12 cellular contexts compared by ENCODE assay signal in genomic region chr17:69492410-69493071, GRCh38.
A peak's percentile ranks its signal among the peaks of the same experiment; 100 is the strongest.
DNase-seq lines count a peak whose midpoint lies in the region; ATAC-seq and TF ChIP-seq lines count a peak whose summit lies in the region.
"Had no signal": no experiment of that assay in that cellular context is flagged by ENCODE, and none has a peak within 500 bp of the region (broad histone marks: within the 10 kb centered on the region; RNA-seq: fewer than 3 reads in every experiment).

No MANE protein-coding gene starts in this region.

- no peaks in the 10 kb centered on the region for H4K20me1 ChIP-seq in HCT116 (ENCODE audit: insufficient read depth)

- no peaks in the 10 kb centered on the region for H3K27me3 ChIP-seq in HCT116 (ENCODE audit: insufficient read depth, low read length)
- H3K27me3 ChIP-seq in skeletal muscle satellite cell (ENCODE audit: control insufficient read depth, insufficient read depth, low read length) = no peaks in the 10 kb centered on the region
- no peaks in the 10 kb centered on the region for H3K27me3 ChIP-seq in prostate gland (replicated peaks; ENCODE audit: insufficient read depth)

- TF ChIP-seq CTCF in HCT116 (IDR thresholded peaks at IDR 0.05 in 2 of 3, conservative IDR thresholded peaks at IDR 0.05 in 1 of 3; ENCODE audit: borderline replicate concordance in 1 of 3, insufficient read depth in 1 of 3, low read depth in 2 of 3, low read length in 2 of 3) = no peak
- TF ChIP-seq CTCF in prostate gland (IDR thresholded peaks at IDR 0.05) = no peak

- H3K9ac ChIP-seq in HCT116 (ENCODE audit: low read length) (no peak overlapping the region), skeletal muscle satellite cell (ENCODE audit: low read depth, low read length) (no peak overlapping the region)

- CTCF ChIA-PET in HCT116 (lab: Charles Lee) = no interaction called here

- intact Hi-C loops in HCT116 (cut with micrococcal nuclease) = no loop called here
- intact Hi-C loops in prostate gland (cut with DNase I) = no loop called here

- TF ChIP-seq RAD21 in HCT116 (IDR thresholded peaks at IDR 0.05; ENCODE audit: low read depth) = no peak

- H3K36me3 ChIP-seq in HCT116 (ENCODE audit: control insufficient read depth in 1 of 2, insufficient read depth in 2 of 2, low read length in 2 of 2) (no peaks in the 10 kb centered on the region), skeletal muscle satellite cell (ENCODE audit: insufficient read depth, low read length) (no peaks in the 10 kb centered on the region), prostate gland (no peaks in the 10 kb centered on the region)

- RAD21 ChIA-PET in HCT116 (lab: Charles Lee; ENCODE audit: low non-redundant PET in 1 of 2, low total read pairs in 2 of 2, uncharacterized antibody in 2 of 2, unreplicated experiment in 2 of 2) = no interaction called here

- 57% methylated on average over 3 of the region's 3 CpGs for WGBS in prostate gland

- peak; percentile 28 for DNase-seq in HCT116 (ENCODE audit: low read depth, low spot score)
- peak; percentile 40 for DNase-seq in SW480 (ENCODE audit: low spot score)
- peak; percentile 65 for DNase-seq in fibroblast of the conjunctiva (ENCODE audit: low read depth)
- no peak for DNase-seq in prostate gland (ENCODE audit: low spot score)
- DNase-seq: KG1; NCI-H510A; stimulated activated CD4-positive, alpha-beta T cell treated with anti-CD3 and anti-CD28 coated beads, Interleukin-1b, Interleukin-23, amount 100 ng/mL, for 48 hours; substantia nigra had no signal

- POLR2A ChIA-PET in HCT116 (lab: Charles Lee) = no interaction called here

- ATAC-seq in HCT116 (peak; percentile 97), HG02938 (IDR thresholded peaks at IDR 0.05; ENCODE audit: unreplicated experiment) (no peak), HG03139 (IDR thresholded peaks at IDR 0.05; ENCODE audit: unreplicated experiment) (no peak), GM21576 (IDR thresholded peaks at IDR 0.05; ENCODE audit: unreplicated experiment) (no peak)

- H3K4me1 ChIP-seq in HCT116 (ENCODE audit: control insufficient read depth in 1 of 2, insufficient read depth in 2 of 2, low read length in 2 of 2) (peaks cover 5 to 10% of the 10 kb centered on the region in 2 experiments; a peak in 3 of 4 replicates), skeletal muscle satellite cell (ENCODE audit: control insufficient read depth, insufficient read depth, low read length) (peaks cover 10% of the 10 kb centered on the region), prostate gland (replicated peaks) (no peaks in the 10 kb centered on the region)

- no peaks in the 10 kb centered on the region for H3K79me2 ChIP-seq in HCT116 (ENCODE audit: insufficient read depth, low read length)

- BruUV-seq in HCT116 (replicated peaks; lab: Mats Ljungman, UMichigan) = no TSS peak

- H2AFZ ChIP-seq in HCT116 (ENCODE audit: low read depth, low read length, poor library complexity, severe bottlenecking) = peak overlapping the region; percentile 50

- no peak overlapping the region for H3K27ac ChIP-seq in HCT116 (ENCODE audit: low read depth, low read length)
- H3K27ac ChIP-seq in prostate gland = no peak overlapping the region

- H3K9me3 ChIP-seq in HCT116 (ENCODE audit: control insufficient read depth in 1 of 2, insufficient read depth in 1 of 2, low read depth in 1 of 2, low read length in 2 of 2) (no peaks in the 10 kb centered on the region), skeletal muscle satellite cell (replicated peaks; ENCODE audit: low read length) (no peaks in the 10 kb centered on the region), prostate gland (no peaks in the 10 kb centered on the region)

- H3K4me2 ChIP-seq in HCT116 (ENCODE audit: low read length) = peak overlapping the region; percentile 49
- H3K4me2 ChIP-seq in skeletal muscle satellite cell (ENCODE audit: low read length) = peak overlapping the region; percentile 18

- H3K4me3 ChIP-seq in HCT116 (replicated peaks in 1 of 2; ENCODE audit: low read depth in 1 of 2, low read length in 2 of 2) = no peak overlapping the region
- H3K4me3 ChIP-seq in skeletal muscle satellite cell (ENCODE audit: low read length) = no peak overlapping the region
- no peak overlapping the region for H3K4me3 ChIP-seq in prostate gland

- TF ChIP-seq POLR2A in HCT116 (IDR thresholded peaks at IDR 0.05; ENCODE audit: borderline replicate concordance, extremely low read depth, insufficient read depth, insufficient read length) (no peak), prostate gland (IDR thresholded peaks at IDR 0.05) (no peak)

- H3K9me2 ChIP-seq in HCT116 (ENCODE audit: insufficient read depth) = no peaks in the 10 kb centered on the region

TF ChIP-seq in HCT116, 20 proteins besides CTCF, POLR2A, EP300 and RAD21:
- TF ChIP-seq ATF3 (IDR thresholded peaks at IDR 0.05) (no peak), SIN3A (IDR thresholded peaks at IDR 0.05; ENCODE audit: low read depth) (no peak)
